Comparison of ENCODE assay signal across 20 cellular contexts in genomic region chr15:85116066-85116465, GRCh38.
A peak's percentile ranks its signal among the peaks of the same experiment; 100 is the strongest.
DNase-seq lines count a peak whose midpoint lies in the region; ATAC-seq and TF ChIP-seq lines count a peak whose summit lies in the region.
"Had no signal": no experiment of that assay in that cellular context is flagged by ENCODE, and none has a peak within 500 bp of the region (broad histone marks: within the 10 kb centered on the region; RNA-seq: fewer than 3 reads in every experiment).

No MANE protein-coding gene starts in this region.

- H3K4me3 Mint-ChIP-seq in activated naive CD4-positive, alpha-beta T cell treated with anti-CD3 and anti-CD28 coated beads, Interleukin-2, amount 10 ng/mL, durations not matched to agents 7 days and 5 days, result no peak overlapping the region
- H3K4me3 Mint-ChIP-seq: GM23338 had no signal

- no peaks in the 10 kb centered on the region for H3K27me3 Mint-ChIP-seq in activated naive CD4-positive, alpha-beta T cell treated with anti-CD3 and anti-CD28 coated beads, Interleukin-2, amount 10 ng/mL, durations not matched to agents 7 days and 5 days

- CTCF ChIA-PET in RWPE1 (lab: Yijun Ruan, JAX), result interaction anchor here (0.6 kb wide), 2 partner anchors 43 to 210 kb away, joined by 3 read pairs; no protein-coding TSS in a partner anchor
- CTCF ChIA-PET in activated naive CD4-positive, alpha-beta T cell treated with anti-CD3 and anti-CD28 coated beads, Interleukin-2, amount 10 ng/mL, durations not matched to agents 7 days and 5 days (lab: Charles Lee), result no interaction called here

- peak; percentile 4 for DNase-seq in ELR (ENCODE audit: low read depth)
- peak; percentile 24 for DNase-seq in RWPE1 (ENCODE audit: low spot score)
- no peak for DNase-seq in mucosa of descending colon
- no peak for DNase-seq in NCI-H1048 (lab: John Stamatoyannopoulos, UW)
- no peak for DNase-seq in DMS153 treated with DMSO at 0.1 percent for 48 hours (lab: John Stamatoyannopoulos, UW; ENCODE audit: unreplicated experiment)
- DNase-seq in activated naive CD4-positive, alpha-beta T cell treated with anti-CD3 and anti-CD28 coated beads, Interleukin-2, amount 10 ng/mL, durations not matched to agents 7 days and 5 days, result no peak
- DNase-seq: DMS 273 treated with DMSO at 0.1 percent for 48 hours, MV-4-11, NCI-H1417 treated with DMSO at 0.1 percent for 48 hours, NCI-H2029, NCI-H2171, NCI-H446 treated with DMSO at 0.1 percent for 48 hours, OCI-M1 had no signal

- ATAC-seq in mucosa of descending colon, result peak; percentile 34
- no peak for ATAC-seq in GM19455 (IDR thresholded peaks at IDR 0.05; ENCODE audit: unreplicated experiment)
- ATAC-seq: GM23338, HCT116 had no signal

- H3K27ac Mint-ChIP-seq in activated naive CD4-positive, alpha-beta T cell treated with anti-CD3 and anti-CD28 coated beads, Interleukin-2, amount 10 ng/mL, durations not matched to agents 7 days and 5 days, result no peak overlapping the region
- H3K27ac Mint-ChIP-seq: GM23338 had no signal

- intact Hi-C loops in mucosa of descending colon (cut with DNase I, micrococcal nuclease), result no loop called here

- no peak for TF ChIP-seq CTCF in RWPE1 (conservative IDR thresholded peaks at IDR 0.05; ENCODE audit: low read depth)
- TF ChIP-seq CTCF in mucosa of descending colon (IDR thresholded peaks at IDR 0.05), result no peak

- no peaks in the 10 kb centered on the region for H3K4me1 Mint-ChIP-seq in activated naive CD4-positive, alpha-beta T cell treated with anti-CD3 and anti-CD28 coated beads, Interleukin-2, amount 10 ng/mL, durations not matched to agents 7 days and 5 days
- H3K4me1 Mint-ChIP-seq: GM23338 had no signal

- H3K4me3 ChIP-seq in mucosa of descending colon, result no peak overlapping the region
- H3K4me3 ChIP-seq: GM23338, SJSA1 had no signal

- POLR2A ChIA-PET in RWPE1 (lab: Yijun Ruan, JAX; ENCODE audit: low non-redundant PET), result no interaction called here

- no peaks in the 10 kb centered on the region for H3K9me3 Mint-ChIP-seq in activated naive CD4-positive, alpha-beta T cell treated with anti-CD3 and anti-CD28 coated beads, Interleukin-2, amount 10 ng/mL, durations not matched to agents 7 days and 5 days
- H3K9me3 Mint-ChIP-seq: GM23338 had no signal

- H3K27ac ChIP-seq in RWPE1, result no peak overlapping the region
- H3K27ac ChIP-seq in cingulate gyrus (ENCODE audit: low read depth, low read length), result peak overlapping the region; percentile 72
- H3K27ac ChIP-seq: C4-2B, HL-60, SJSA1 had no signal

- H3K9me3 ChIP-seq in mucosa of descending colon, result no peaks in the 10 kb centered on the region
- H3K9me3 ChIP-seq: SJSA1 had no signal

- no peaks in the 10 kb centered on the region for H3K4me1 ChIP-seq in mucosa of descending colon (ENCODE audit: low read depth)
- H3K4me1 ChIP-seq: SJSA1 had no signal

- peaks cover 3% of the 10 kb centered on the region for H3K36me3 ChIP-seq in mucosa of descending colon (ENCODE audit: low read depth)

- peaks cover 13% of the 10 kb centered on the region for H3K36me3 Mint-ChIP-seq in activated naive CD4-positive, alpha-beta T cell treated with anti-CD3 and anti-CD28 coated beads, Interleukin-2, amount 10 ng/mL, durations not matched to agents 7 days and 5 days

Comparison
In these comparisons a context has a peak if more than half of its experiments do, and no peak if none do; other contexts are left out.
1. DNase-seq: peak in ELR (single experiment) and RWPE1 (single experiment); none in mucosa of descending colon (0 of 3), NCI-H1048 (single experiment), DMS153 treated with DMSO at 0.1 percent for 48 hours (single experiment) and activated naive CD4-positive, alpha-beta T cell treated with anti-CD3 and anti-CD28 coated beads, Interleukin-2, amount 10 ng/mL, durations not matched to agents 7 days and 5 days (single experiment).